Comparison of ENCODE assay signal across 1 cellular context in the genomic region with DNA sequence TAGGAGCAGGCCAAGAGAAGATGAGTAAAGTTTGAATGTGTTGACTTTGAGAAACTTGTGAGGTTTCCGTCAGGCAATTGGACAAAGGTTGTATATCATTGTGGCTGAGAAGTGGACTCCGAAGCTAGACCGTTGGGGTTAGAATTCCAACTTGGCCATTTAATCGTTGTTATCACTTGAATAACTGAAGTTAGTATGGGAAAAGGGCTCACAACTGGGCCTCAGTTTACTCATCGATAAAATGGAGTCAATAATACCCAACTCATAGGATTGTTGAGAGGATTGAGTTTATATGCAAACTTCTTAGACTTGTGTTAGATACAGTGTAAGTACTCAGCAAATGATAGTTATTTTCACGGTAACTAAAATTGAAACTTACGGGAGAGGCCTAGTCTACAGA.
TF ChIP-seq lines count a peak whose summit lies in the region.

No MANE protein-coding gene starts in this region.

TF ChIP-seq in SK-N-SH treated with all-trans-retinoic acid at 6 μM for 48 hours, 23 proteins besides CTCF, POLR2A, EP300 and RAD21 (continued from another document):
- TF ChIP-seq, protein P1, sequence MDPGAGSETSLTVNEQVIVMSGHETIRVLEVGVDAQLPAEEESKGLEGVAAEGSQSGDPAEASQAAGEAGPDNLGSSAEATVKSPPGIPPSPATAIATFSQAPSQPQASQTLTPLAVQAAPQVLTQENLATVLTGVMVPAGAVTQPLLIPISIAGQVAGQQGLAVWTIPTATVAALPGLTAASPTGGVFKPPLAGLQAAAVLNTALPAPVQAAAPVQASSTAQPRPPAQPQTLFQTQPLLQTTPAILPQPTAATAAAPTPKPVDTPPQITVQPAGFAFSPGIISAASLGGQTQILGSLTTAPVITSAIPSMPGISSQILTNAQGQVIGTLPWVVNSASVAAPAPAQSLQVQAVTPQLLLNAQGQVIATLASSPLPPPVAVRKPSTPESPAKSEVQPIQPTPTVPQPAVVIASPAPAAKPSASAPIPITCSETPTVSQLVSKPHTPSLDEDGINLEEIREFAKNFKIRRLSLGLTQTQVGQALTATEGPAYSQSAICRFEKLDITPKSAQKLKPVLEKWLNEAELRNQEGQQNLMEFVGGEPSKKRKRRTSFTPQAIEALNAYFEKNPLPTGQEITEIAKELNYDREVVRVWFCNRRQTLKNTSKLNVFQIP (CRISPR knock-in tag; IDR thresholded peaks at IDR 0.05; ENCODE audit: borderline replicate concordance, low read depth) = no peak
- TF ChIP-seq ZNF565 (CRISPR knock-in tag; conservative IDR thresholded peaks at IDR 0.05; ENCODE audit: low read depth) = no peak
TF ChIP-seq in SK-N-SH treated with all-trans-retinoic acid at 6 μM for 48 hours: peak in this region for 0.
